ENCODE assay signal across 1 cellular context in the genomic region with DNA sequence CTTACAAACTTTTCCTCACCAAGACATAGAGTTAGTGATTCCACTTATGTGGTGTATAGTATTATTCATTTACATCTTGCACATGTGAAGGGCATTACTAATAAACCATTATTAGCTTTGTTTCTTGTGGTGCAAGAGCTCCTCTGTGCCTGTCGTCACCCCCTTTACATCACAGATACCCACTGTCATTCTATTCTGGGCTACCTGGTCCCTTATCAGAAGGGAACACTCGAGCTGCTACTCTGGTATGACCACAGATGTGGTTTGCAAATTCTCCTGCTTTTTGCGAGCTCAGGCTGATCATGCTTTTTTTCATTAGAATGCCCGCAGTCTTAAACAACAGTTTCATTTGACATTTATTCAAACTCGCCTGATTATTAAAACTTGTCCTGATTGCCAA.
A peak's percentile ranks its signal among the peaks of the same experiment; 100 is the strongest.
TF ChIP-seq lines count a peak whose summit lies in the region.

No MANE protein-coding gene starts in this region.

TF ChIP-seq in K562, 482 proteins besides CTCF, POLR2A, EP300 and RAD21 (continued from another document):
- TF ChIP-seq, protein P1, sequence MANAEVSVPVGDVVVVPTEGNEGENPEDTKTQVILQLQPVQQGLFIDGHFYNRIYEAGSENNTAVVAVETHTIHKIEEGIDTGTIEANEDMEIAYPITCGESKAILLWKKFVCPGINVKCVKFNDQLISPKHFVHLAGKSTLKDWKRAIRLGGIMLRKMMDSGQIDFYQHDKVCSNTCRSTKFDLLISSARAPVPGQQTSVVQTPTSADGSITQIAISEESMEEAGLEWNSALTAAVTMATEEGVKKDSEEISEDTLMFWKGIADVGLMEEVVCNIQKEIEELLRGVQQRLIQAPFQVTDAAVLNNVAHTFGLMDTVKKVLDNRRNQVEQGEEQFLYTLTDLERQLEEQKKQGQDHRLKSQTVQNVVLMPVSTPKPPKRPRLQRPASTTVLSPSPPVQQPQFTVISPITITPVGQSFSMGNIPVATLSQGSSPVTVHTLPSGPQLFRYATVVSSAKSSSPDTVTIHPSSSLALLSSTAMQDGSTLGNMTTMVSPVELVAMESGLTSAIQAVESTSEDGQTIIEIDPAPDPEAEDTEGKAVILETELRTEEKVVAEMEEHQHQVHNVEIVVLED (CRISPR knock-in tag; IDR thresholded peaks at IDR 0.05), result no peak
- TF ChIP-seq HNRNPUL1 (IDR thresholded peaks at IDR 0.05; ENCODE audit: low read length), result no peak
- TF ChIP-seq, protein P2, sequence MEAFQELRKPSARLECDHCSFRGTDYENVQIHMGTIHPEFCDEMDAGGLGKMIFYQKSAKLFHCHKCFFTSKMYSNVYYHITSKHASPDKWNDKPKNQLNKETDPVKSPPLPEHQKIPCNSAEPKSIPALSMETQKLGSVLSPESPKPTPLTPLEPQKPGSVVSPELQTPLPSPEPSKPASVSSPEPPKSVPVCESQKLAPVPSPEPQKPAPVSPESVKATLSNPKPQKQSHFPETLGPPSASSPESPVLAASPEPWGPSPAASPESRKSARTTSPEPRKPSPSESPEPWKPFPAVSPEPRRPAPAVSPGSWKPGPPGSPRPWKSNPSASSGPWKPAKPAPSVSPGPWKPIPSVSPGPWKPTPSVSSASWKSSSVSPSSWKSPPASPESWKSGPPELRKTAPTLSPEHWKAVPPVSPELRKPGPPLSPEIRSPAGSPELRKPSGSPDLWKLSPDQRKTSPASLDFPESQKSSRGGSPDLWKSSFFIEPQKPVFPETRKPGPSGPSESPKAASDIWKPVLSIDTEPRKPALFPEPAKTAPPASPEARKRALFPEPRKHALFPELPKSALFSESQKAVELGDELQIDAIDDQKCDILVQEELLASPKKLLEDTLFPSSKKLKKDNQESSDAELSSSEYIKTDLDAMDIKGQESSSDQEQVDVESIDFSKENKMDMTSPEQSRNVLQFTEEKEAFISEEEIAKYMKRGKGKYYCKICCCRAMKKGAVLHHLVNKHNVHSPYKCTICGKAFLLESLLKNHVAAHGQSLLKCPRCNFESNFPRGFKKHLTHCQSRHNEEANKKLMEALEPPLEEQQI (IDR thresholded peaks at IDR 0.05), result 0 out of 2 replicates have a peak, but pooled peaks have one; percentile 29
- TF ChIP-seq NCOA4 (IDR thresholded peaks at IDR 0.05; ENCODE audit: partially characterized antibody), result no peak
- TF ChIP-seq SMARCA4 (IDR thresholded peaks at IDR 0.05), result 0 out of 2 replicates have a peak, but pooled peaks have one; percentile 42
- TF ChIP-seq ZNF766 (CRISPR knock-in tag; conservative IDR thresholded peaks at IDR 0.05), result 0 out of 2 replicates have a peak, but pooled peaks have one; percentile 44
- peak; percentile 34; the same call in 1 of the 2 replicates for TF ChIP-seq L3MBTL2 (IDR thresholded peaks at IDR 0.05)
- TF ChIP-seq, protein P3, sequence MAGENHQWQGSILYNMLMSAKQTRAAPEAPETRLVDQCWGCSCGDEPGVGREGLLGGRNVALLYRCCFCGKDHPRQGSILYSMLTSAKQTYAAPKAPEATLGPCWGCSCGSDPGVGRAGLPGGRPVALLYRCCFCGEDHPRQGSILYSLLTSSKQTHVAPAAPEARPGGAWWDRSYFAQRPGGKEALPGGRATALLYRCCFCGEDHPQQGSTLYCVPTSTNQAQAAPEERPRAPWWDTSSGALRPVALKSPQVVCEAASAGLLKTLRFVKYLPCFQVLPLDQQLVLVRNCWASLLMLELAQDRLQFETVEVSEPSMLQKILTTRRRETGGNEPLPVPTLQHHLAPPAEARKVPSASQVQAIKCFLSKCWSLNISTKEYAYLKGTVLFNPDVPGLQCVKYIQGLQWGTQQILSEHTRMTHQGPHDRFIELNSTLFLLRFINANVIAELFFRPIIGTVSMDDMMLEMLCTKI (IDR thresholded peaks at IDR 0.05; ENCODE audit: partially characterized antibody), result no peak
- no peak for TF ChIP-seq MTA3 (IDR thresholded peaks at IDR 0.05; ENCODE audit: borderline replicate concordance)
- peak; percentile 16; the same call in 1 of the 2 replicates for TF ChIP-seq PKNOX1 (IDR thresholded peaks at IDR 0.05)
- TF ChIP-seq CTBP1 (IDR thresholded peaks at IDR 0.05; ENCODE audit: borderline replicate concordance), result peak; percentile 18; the same call in 1 of the 2 replicates
- TF ChIP-seq PHB2 (IDR thresholded peaks at IDR 0.05; ENCODE audit: low read depth), result no peak
- no peak for TF ChIP-seq SMARCB1 (IDR thresholded peaks at IDR 0.05; ENCODE audit: insufficient read length, low read depth)
- TF ChIP-seq MEF2A (IDR thresholded peaks at IDR 0.05; ENCODE audit: control insufficient read depth, low read depth, low read length), result peak; percentile 96
- peak; percentile 73 for TF ChIP-seq TAL1 (IDR thresholded peaks at IDR 0.05)
- no peak for TF ChIP-seq MEIS2 (IDR thresholded peaks at IDR 0.05; ENCODE audit: partially characterized antibody)
- TF ChIP-seq JUND (IDR thresholded peaks at IDR 0.05; ENCODE audit: borderline replicate concordance, low read depth, low read length), result peak; percentile 28; the same call in 1 of the 2 replicates
- TF ChIP-seq JUND (tag; IDR thresholded peaks at IDR 0.05; ENCODE audit: borderline replicate concordance, low read depth, low read length), result no peak
- TF ChIP-seq MEF2D (tag; conservative IDR thresholded peaks at IDR 0.05; ENCODE audit: low read depth), result peak; percentile 86
- no peak for TF ChIP-seq ZNF644 (tag; IDR thresholded peaks at IDR 0.05; ENCODE audit: low read depth)
- peak; percentile 77 for TF ChIP-seq TEAD4 (IDR thresholded peaks at IDR 0.05; ENCODE audit: low read length)
- TF ChIP-seq TEAD4 (CRISPR knock-in tag; IDR thresholded peaks at IDR 0.05; ENCODE audit: borderline replicate concordance), result no peak
- TF ChIP-seq, protein P4, sequence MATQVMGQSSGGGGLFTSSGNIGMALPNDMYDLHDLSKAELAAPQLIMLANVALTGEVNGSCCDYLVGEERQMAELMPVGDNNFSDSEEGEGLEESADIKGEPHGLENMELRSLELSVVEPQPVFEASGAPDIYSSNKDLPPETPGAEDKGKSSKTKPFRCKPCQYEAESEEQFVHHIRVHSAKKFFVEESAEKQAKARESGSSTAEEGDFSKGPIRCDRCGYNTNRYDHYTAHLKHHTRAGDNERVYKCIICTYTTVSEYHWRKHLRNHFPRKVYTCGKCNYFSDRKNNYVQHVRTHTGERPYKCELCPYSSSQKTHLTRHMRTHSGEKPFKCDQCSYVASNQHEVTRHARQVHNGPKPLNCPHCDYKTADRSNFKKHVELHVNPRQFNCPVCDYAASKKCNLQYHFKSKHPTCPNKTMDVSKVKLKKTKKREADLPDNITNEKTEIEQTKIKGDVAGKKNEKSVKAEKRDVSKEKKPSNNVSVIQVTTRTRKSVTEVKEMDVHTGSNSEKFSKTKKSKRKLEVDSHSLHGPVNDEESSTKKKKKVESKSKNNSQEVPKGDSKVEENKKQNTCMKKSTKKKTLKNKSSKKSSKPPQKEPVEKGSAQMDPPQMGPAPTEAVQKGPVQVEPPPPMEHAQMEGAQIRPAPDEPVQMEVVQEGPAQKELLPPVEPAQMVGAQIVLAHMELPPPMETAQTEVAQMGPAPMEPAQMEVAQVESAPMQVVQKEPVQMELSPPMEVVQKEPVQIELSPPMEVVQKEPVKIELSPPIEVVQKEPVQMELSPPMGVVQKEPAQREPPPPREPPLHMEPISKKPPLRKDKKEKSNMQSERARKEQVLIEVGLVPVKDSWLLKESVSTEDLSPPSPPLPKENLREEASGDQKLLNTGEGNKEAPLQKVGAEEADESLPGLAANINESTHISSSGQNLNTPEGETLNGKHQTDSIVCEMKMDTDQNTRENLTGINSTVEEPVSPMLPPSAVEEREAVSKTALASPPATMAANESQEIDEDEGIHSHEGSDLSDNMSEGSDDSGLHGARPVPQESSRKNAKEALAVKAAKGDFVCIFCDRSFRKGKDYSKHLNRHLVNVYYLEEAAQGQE (CRISPR knock-in tag; IDR thresholded peaks at IDR 0.05; ENCODE audit: low read depth), result no peak
- TF ChIP-seq ILF3 (IDR thresholded peaks at IDR 0.05; ENCODE audit: borderline replicate concordance), result no peak
- 0 out of 4 replicates have a peak, but pooled peaks of 1 of the 2 experiments have one; percentile 12 for TF ChIP-seq RCOR1 (IDR thresholded peaks at IDR 0.05; ENCODE audit: borderline replicate concordance in 1 of 2, low read depth in 2 of 2, low read length in 2 of 2)
- no peak for TF ChIP-seq NFE2L1 (tag; IDR thresholded peaks at IDR 0.05; ENCODE audit: borderline replicate concordance, low read depth)
- peak; percentile 56; the same call in 1 of the 2 replicates for TF ChIP-seq CREB1 (IDR thresholded peaks at IDR 0.05)
- no peak; the same call in 1 of the 2 replicates for TF ChIP-seq CREB1 (CRISPR knock-in tag; IDR thresholded peaks at IDR 0.05)
- no peak for TF ChIP-seq ZFP91 (CRISPR knock-in tag; IDR thresholded peaks at IDR 0.05)
- TF ChIP-seq ZNF77 (CRISPR knock-in tag; IDR thresholded peaks at IDR 0.05), result no peak
TF ChIP-seq in K562: peak in this region for 30.
